In the genomic region with DNA sequence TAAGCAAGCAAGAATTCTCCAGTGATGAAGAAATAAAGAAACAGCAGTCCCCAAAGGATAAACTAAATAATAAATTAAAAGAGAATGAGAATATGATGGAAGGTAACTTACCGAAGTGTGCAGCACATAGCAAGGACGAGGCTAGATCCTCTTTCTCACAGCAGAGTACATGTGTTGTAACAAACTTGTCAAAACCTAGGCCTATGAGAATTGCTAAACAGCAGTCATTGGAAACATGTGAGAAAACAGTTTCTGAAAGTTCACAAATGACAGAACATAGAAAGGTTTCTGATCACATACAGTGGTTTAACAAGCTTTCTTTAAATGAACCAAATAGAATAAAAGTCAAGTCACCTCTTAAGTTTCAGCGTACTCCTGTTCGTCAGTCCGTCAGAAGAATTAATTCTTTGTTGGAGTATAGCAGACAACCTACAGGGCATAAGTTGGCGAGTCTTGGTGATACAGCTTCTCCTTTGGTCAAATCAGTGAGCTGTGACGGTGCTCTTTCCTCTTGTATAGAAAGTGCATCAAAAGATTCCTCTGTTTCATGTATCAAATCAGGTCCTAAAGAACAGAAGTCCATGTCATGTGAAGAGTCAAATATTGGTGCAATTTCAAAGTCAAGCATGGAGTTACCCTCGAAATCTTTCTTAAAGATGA, we compare ENCODE assay signal across 23 cellular contexts. TPM values are rescaled to one million over a fixed set of nuclear protein-coding genes. Genes with fewer than 3 reads are reported as not detected.
A peak's percentile ranks its signal among the peaks of the same experiment; 100 is the strongest.
DNase-seq lines count a peak whose midpoint lies in the region; ATAC-seq, FAIRE-seq and TF ChIP-seq lines count a peak whose summit lies in the region.
"Had no signal": no experiment of that assay in that cellular context is flagged by ENCODE, and none has a peak within 500 bp of the region (broad histone marks: within the 10 kb centered on the region; RNA-seq: fewer than 3 reads in every experiment).

No MANE protein-coding gene starts in this region.

- no peak overlapping the region for H3K4me3 Mint-ChIP-seq in activated naive CD4-positive, alpha-beta T cell treated with anti-CD3 and anti-CD28 coated beads, Interleukin-2, amount 10 ng/mL, durations not matched to agents 7 days and 5 days
- H3K4me3 Mint-ChIP-seq: activated CD8-positive, alpha-beta T cell treated with anti-CD3 and anti-CD28 coated beads for 36 hours; CD4-positive, alpha-beta memory T cell had no signal

- H3K9me3 Mint-ChIP-seq in activated naive CD4-positive, alpha-beta T cell treated with anti-CD3 and anti-CD28 coated beads, Interleukin-2, amount 10 ng/mL, durations not matched to agents 7 days and 5 days, result no peaks in the 10 kb centered on the region
- H3K9me3 Mint-ChIP-seq: activated CD8-positive, alpha-beta T cell treated with anti-CD3 and anti-CD28 coated beads for 36 hours; CD4-positive, alpha-beta memory T cell; IgD-negative memory B cell had no signal

- CTCF ChIA-PET in K562 (lab: Yijun Ruan, JAX; ENCODE audit: low intra/inter-chr PET ratio), result no interaction called here
- CTCF ChIA-PET in activated naive CD4-positive, alpha-beta T cell treated with anti-CD3 and anti-CD28 coated beads, Interleukin-2, amount 10 ng/mL, durations not matched to agents 7 days and 5 days (lab: Charles Lee), result interaction anchor here (1.2 kb wide), 1 partner anchor 14 kb away, joined by 3 read pairs; no protein-coding TSS in a partner anchor

- H3K4me1 ChIP-seq in K562 (replicated peaks in 1 of 2; ENCODE audit: control insufficient read depth in 2 of 2, insufficient read depth in 2 of 2, low read length in 2 of 2), result peaks cover 5 to 9% of the 10 kb centered on the region in 2 experiments; a peak in 4 of 5 replicates
- H3K4me1 ChIP-seq in effector memory CD4-positive, alpha-beta T cell (ENCODE audit: control insufficient read depth, insufficient read depth, low read length, poor library complexity, severe bottlenecking), result no peaks in the 10 kb centered on the region
- H3K4me1 ChIP-seq: foreskin keratinocyte, psoas muscle had no signal

- 89% methylated on average over 8 of the region's 8 CpGs for WGBS in K562 (ENCODE audit: insufficient coverage, low coverage, missing lambda C conversion rate)

- H4K20me1 ChIP-seq in K562 (replicated peaks; ENCODE audit: control insufficient read depth, insufficient read depth, low read length), result peaks cover 12% of the 10 kb centered on the region

- no peak for TF ChIP-seq EP300 in K562 (IDR thresholded peaks at IDR 0.05; ENCODE audit: low read length)

- no peaks in the 10 kb centered on the region for H3K4me1 Mint-ChIP-seq in activated naive CD4-positive, alpha-beta T cell treated with anti-CD3 and anti-CD28 coated beads, Interleukin-2, amount 10 ng/mL, durations not matched to agents 7 days and 5 days
- H3K4me1 Mint-ChIP-seq: CD4-positive, alpha-beta memory T cell had no signal

- H3K4me2 ChIP-seq in K562 (ENCODE audit: insufficient read depth, low read length), result no peak overlapping the region
- H3K4me2 ChIP-seq: SK-N-SH had no signal

- no peaks in the 10 kb centered on the region for H3K27me3 Mint-ChIP-seq in activated naive CD4-positive, alpha-beta T cell treated with anti-CD3 and anti-CD28 coated beads, Interleukin-2, amount 10 ng/mL, durations not matched to agents 7 days and 5 days
- H3K27me3 Mint-ChIP-seq: CD4-positive, alpha-beta memory T cell had no signal

- POLR2A ChIA-PET in K562 (lab: Yijun Ruan, JAX), result no interaction called here

- peaks cover 75% of the 10 kb centered on the region for H3K36me3 ChIP-seq in K562 (ENCODE audit: control insufficient read depth, insufficient read depth, low read length)
- no peaks in the 10 kb centered on the region for H3K36me3 ChIP-seq in effector memory CD4-positive, alpha-beta T cell (ENCODE audit: control insufficient read depth, insufficient read depth, low read length)

- DNase-seq in D721Med (ENCODE audit: insufficient read length, low spot score) (no peak), K562 (ENCODE audit: extremely low read depth in 1 of 4, low spot score in 3 of 4) (no peak), cortex of kidney (lab: John Stamatoyannopoulos, UW) (no peak)
- no peak for DNase-seq in effector memory CD4-positive, alpha-beta T cell
- no peak for DNase-seq in activated naive CD4-positive, alpha-beta T cell treated with anti-CD3 and anti-CD28 coated beads, Interleukin-2, amount 10 ng/mL, durations not matched to agents 7 days and 5 days
- DNase-seq: activated CD4-positive, CD25-positive, alpha-beta regulatory T cell; activated CD8-positive, alpha-beta T cell treated with anti-CD3 and anti-CD28 coated beads for 36 hours; CD4-positive, alpha-beta memory T cell; dermis blood vessel endothelial cell; foreskin keratinocyte; HCEC 1CT; NCI-H187 treated with DMSO at 0.1 percent for 48 hours; NCI-H446; psoas muscle; SK-N-SH; stimulated activated CD4-positive, alpha-beta T cell treated with anti-CD3 and anti-CD28 coated beads, Interleukin-2, amount 100 ng/mL, for 24 hours; stimulated activated naive CD4-positive, alpha-beta T cell treated with Interleukin-2 at 50 U/mL for 16 hours had no signal

- peaks cover 3% of the 10 kb centered on the region; the same call in 2 of the 3 replicates for H3K79me2 ChIP-seq in K562 (ENCODE audit: control insufficient read depth, insufficient read depth, low read length)

- no peaks in the 10 kb centered on the region for H3K9me3 ChIP-seq in K562 (replicated peaks; ENCODE audit: control insufficient read depth, insufficient read depth, low read depth, low read length)
- H3K9me3 ChIP-seq in effector memory CD4-positive, alpha-beta T cell (ENCODE audit: control insufficient read depth, low read length), result no peaks in the 10 kb centered on the region
- H3K9me3 ChIP-seq: neutrophil, psoas muscle, SK-N-SH had no signal

- H3K27ac Mint-ChIP-seq in activated naive CD4-positive, alpha-beta T cell treated with anti-CD3 and anti-CD28 coated beads, Interleukin-2, amount 10 ng/mL, durations not matched to agents 7 days and 5 days, result no peak overlapping the region
- H3K27ac Mint-ChIP-seq: activated CD8-positive, alpha-beta T cell treated with anti-CD3 and anti-CD28 coated beads for 36 hours had no signal

- FAIRE-seq in D721Med (lab: Jason Lieb, UNC), result peak; percentile 41
- no peak for FAIRE-seq in K562 (lab: Jason Lieb, UNC)

- no peaks in the 10 kb centered on the region for H3K27me3 ChIP-seq in K562 (ENCODE audit: control insufficient read depth in 2 of 2, insufficient read depth in 2 of 2, low read length in 2 of 2)
- no peaks in the 10 kb centered on the region for H3K27me3 ChIP-seq in effector memory CD4-positive, alpha-beta T cell (replicated peaks; ENCODE audit: control insufficient read depth, insufficient read depth, low read length, poor library complexity, severe bottlenecking)
- H3K27me3 ChIP-seq: foreskin keratinocyte had no signal

- TSS peak; percentile 19 for BruUV-seq in K562 (replicated peaks; lab: Mats Ljungman, UMichigan)

- in situ Hi-C loops in K562 (cut with MboI), result no loop called here

- H3K27ac ChIP-seq in K562 (ENCODE audit: extremely low read depth, low read depth, low read length), result no peak overlapping the region
- H3K27ac ChIP-seq in effector memory CD4-positive, alpha-beta T cell (ENCODE audit: insufficient read depth, low read length, poor library complexity, severe bottlenecking), result no peak overlapping the region
- H3K27ac ChIP-seq: foreskin keratinocyte, HL-60, neutrophil, psoas muscle had no signal

- peaks cover 53% of the 10 kb centered on the region for H3K36me3 Mint-ChIP-seq in activated naive CD4-positive, alpha-beta T cell treated with anti-CD3 and anti-CD28 coated beads, Interleukin-2, amount 10 ng/mL, durations not matched to agents 7 days and 5 days

- no peak for TF ChIP-seq RAD21 in K562 (CRISPR knock-in tag; conservative IDR thresholded peaks at IDR 0.05 in 1 of 2, IDR thresholded peaks at IDR 0.05 in 1 of 2)

- ATAC-seq in GM18867 (IDR thresholded peaks at IDR 0.05; ENCODE audit: unreplicated experiment) (peak; percentile 75), HG02852 (IDR thresholded peaks at IDR 0.05; ENCODE audit: unreplicated experiment) (peak; percentile 67), K562 (no peak), GM19397 (IDR thresholded peaks at IDR 0.05; ENCODE audit: unreplicated experiment) (no peak)
- ATAC-seq: activated CD8-positive, alpha-beta T cell treated with anti-CD3 and anti-CD28 coated beads for 36 hours; foreskin keratinocyte; psoas muscle had no signal

- no peak overlapping the region for H3K4me3 ChIP-seq in K562
- no peak overlapping the region for H3K4me3 ChIP-seq in effector memory CD4-positive, alpha-beta T cell (ENCODE audit: insufficient read depth, low read depth, low read length, poor library complexity, severe bottlenecking)
- H3K4me3 ChIP-seq: psoas muscle had no signal

- TF ChIP-seq CTCF in D721Med (IDR thresholded peaks at IDR 0.05; ENCODE audit: insufficient read depth, missing control alignments) (no peak), K562 (IDR thresholded peaks at IDR 0.05 in 2 of 3, conservative IDR thresholded peaks at IDR 0.05 in 1 of 3; ENCODE audit: insufficient read depth in 2 of 3, low read depth in 1 of 3, low read length in 3 of 3) (no peak)

- no peak overlapping the region for H2AFZ ChIP-seq in K562 (ENCODE audit: low read depth, low read length)

- intact Hi-C loops in K562 (cut with micrococcal nuclease), result no loop called here

- no peaks in the 10 kb centered on the region for H3K9me1 ChIP-seq in K562 (ENCODE audit: control insufficient read depth, insufficient read depth, low read length)

- TF ChIP-seq POLR2A in K562 (conservative IDR thresholded peaks at IDR 0.05), result no peak

- no peak overlapping the region for H3K9ac ChIP-seq in K562 (ENCODE audit: insufficient read depth in 1 of 2, low read depth in 2 of 2, low read length in 2 of 2)
- H3K9ac ChIP-seq: SK-N-SH had no signal

RNA-seq across cellular contexts. Expression of gene SCG5, which starts 4.5 kb away (rescaled TPM):
- total RNA-seq in K562 (2011; cell fraction: chromatin; rRNA removed; ENCODE audit: low replicate concordance), result 0.69 TPM in 1 of 2 replicates, not detected in the other
- not detected in 2 replicates for total RNA-seq in K562 (2011; cell fraction: nucleolus; rRNA removed)
- total RNA-seq in K562 (2011; cell fraction: nucleoplasm; rRNA removed), result not detected in 2 replicates
- not detected in 2 replicates for total RNA-seq in K562 (2014; rRNA removed)
- total RNA-seq in K562 (2014; rRNA removed; fragmentation: Illumina TruSeq; extraction: Trizol), result 0.33 TPM in 1 of 2 replicates, not detected in the other
- total RNA-seq in K562 (2015; rRNA removed; fragmentation: Illumina TruSeq; extraction: Trizol), result 0.19 and 0.76 TPM in 2 replicates
- 0.31 and 0.33 TPM in 2 replicates for total RNA-seq in K562 (2021)
- polyA plus RNA-seq in K562 (2011; rRNA removed), result 0.09 and 0.25 TPM in 2 replicates
- not detected in 2 replicates for polyA plus RNA-seq in K562 (2011; cell fraction: cytosol; rRNA removed)
- polyA plus RNA-seq in K562 (2011; cell fraction: nucleus; rRNA removed), result 0.22 and 0.24 TPM in 2 replicates
- 0.14 and 0.25 TPM in 2 replicates for polyA plus RNA-seq in K562 (2012)
- not detected in 2 replicates for polyA plus RNA-seq in K562 (2014; fragmentation: Illumina TruSeq; extraction: Trizol)
- polyA plus RNA-seq in K562 (2014; fragmentation: Nextera tagmentation; extraction: Ambion mirVana), result under 1 TPM; 0.06 to 0.10 TPM
- 0.28 TPM in 1 of 2 replicates, not detected in the other for polyA plus RNA-seq in K562 (2014; rRNA removed)
- polyA minus RNA-seq in K562 (2011; rRNA and poly(A)+ RNA removed), result not detected in 2 replicates
- polyA minus RNA-seq in K562 (2011; cell fraction: cytosol; rRNA and poly(A)+ RNA removed), result not detected in 2 replicates
- 0.78 TPM in 1 of 2 replicates, not detected in the other for polyA minus RNA-seq in K562 (2011; cell fraction: nucleus; rRNA and poly(A)+ RNA removed)
- polyA plus RNA-seq: IgD-negative memory B cell had no signal

RNA-seq across cellular contexts. Expression of gene ARHGAP11A, which starts 21.7 kb away (rescaled TPM):
- total RNA-seq in K562 (2011; cell fraction: chromatin; rRNA removed; ENCODE audit: low replicate concordance), result 13.8 and 84.9 TPM in 2 replicates
- total RNA-seq in K562 (2011; cell fraction: nucleolus; rRNA removed), result 10.0 and 17.0 TPM in 2 replicates
- 27.4 and 31.5 TPM in 2 replicates for total RNA-seq in K562 (2011; cell fraction: nucleoplasm; rRNA removed)
- total RNA-seq in K562 (2014; rRNA removed), result 39.0 and 40.5 TPM in 2 replicates
- total RNA-seq in K562 (2014; rRNA removed; fragmentation: Illumina TruSeq; extraction: Trizol), result 68.9 and 89.7 TPM in 2 replicates
- total RNA-seq in K562 (2015; rRNA removed; fragmentation: Illumina TruSeq; extraction: Trizol), result 61.1 and 61.5 TPM in 2 replicates
- 68.4 and 92.5 TPM in 2 replicates for total RNA-seq in K562 (2021)
- 36.9 and 49.8 TPM in 2 replicates for polyA plus RNA-seq in K562 (2011; rRNA removed)
- polyA plus RNA-seq in K562 (2011; cell fraction: cytosol; rRNA removed), result 7.7 and 14.0 TPM in 2 replicates
- 17.3 and 17.5 TPM in 2 replicates for polyA plus RNA-seq in K562 (2011; cell fraction: nucleus; rRNA removed)
- polyA plus RNA-seq in K562 (2012), result 31.7 and 61.7 TPM in 2 replicates
- 76.8 and 81.3 TPM in 2 replicates for polyA plus RNA-seq in K562 (2014; fragmentation: Illumina TruSeq; extraction: Trizol)
- polyA plus RNA-seq in K562 (2014; fragmentation: Nextera tagmentation; extraction: Ambion mirVana), result 10 to 100 TPM; 17.5 to 21.0 TPM
- 50.2 and 66.6 TPM in 2 replicates for polyA plus RNA-seq in K562 (2014; rRNA removed)
- polyA minus RNA-seq in K562 (2011; rRNA and poly(A)+ RNA removed), result 42.8 and 58.4 TPM in 2 replicates
- polyA minus RNA-seq in K562 (2011; cell fraction: cytosol; rRNA and poly(A)+ RNA removed), result 20.0 and 23.5 TPM in 2 replicates
- polyA minus RNA-seq in K562 (2011; cell fraction: nucleus; rRNA and poly(A)+ RNA removed), result 16.2 and 27.1 TPM in 2 replicates

RNA-seq across cellular contexts. Expression of gene GOLGA8N, which starts 43.8 kb away (rescaled TPM):
- total RNA-seq in K562 (2011; cell fraction: chromatin; rRNA removed; ENCODE audit: low replicate concordance), result 1.8 and 2.2 TPM in 2 replicates
- total RNA-seq in K562 (2011; cell fraction: nucleolus; rRNA removed), result 3.3 and 3.8 TPM in 2 replicates
- 0.92 and 1.1 TPM in 2 replicates for total RNA-seq in K562 (2011; cell fraction: nucleoplasm; rRNA removed)
- total RNA-seq in K562 (2014; rRNA removed), result 0.08 and 4.5 TPM in 2 replicates
- 0.35 and 0.36 TPM in 2 replicates for total RNA-seq in K562 (2014; rRNA removed; fragmentation: Illumina TruSeq; extraction: Trizol)
- total RNA-seq in K562 (2015; rRNA removed; fragmentation: Illumina TruSeq; extraction: Trizol), result 0.23 and 0.25 TPM in 2 replicates
- 0.24 and 0.60 TPM in 2 replicates for total RNA-seq in K562 (2021)
- polyA plus RNA-seq in K562 (2011; rRNA removed), result 0.17 and 0.37 TPM in 2 replicates
- polyA plus RNA-seq in K562 (2011; cell fraction: cytosol; rRNA removed), result 0.01 and 0.10 TPM in 2 replicates
- polyA plus RNA-seq in K562 (2011; cell fraction: nucleus; rRNA removed), result 0.57 and 2.5 TPM in 2 replicates
- 1.1 and 1.6 TPM in 2 replicates for polyA plus RNA-seq in K562 (2012)
- polyA plus RNA-seq in K562 (2014; fragmentation: Illumina TruSeq; extraction: Trizol), result 0.24 and 0.26 TPM in 2 replicates
- polyA plus RNA-seq in K562 (2014; fragmentation: Nextera tagmentation; extraction: Ambion mirVana), result under 1 TPM; 0.01 to 0.04 TPM
- polyA plus RNA-seq in K562 (2014; rRNA removed), result 0.12 and 0.17 TPM in 2 replicates
- 0.07 and 0.36 TPM in 2 replicates for polyA minus RNA-seq in K562 (2011; rRNA and poly(A)+ RNA removed)
- not detected in 2 replicates for polyA minus RNA-seq in K562 (2011; cell fraction: cytosol; rRNA and poly(A)+ RNA removed)
- 0.13 and 0.89 TPM in 2 replicates for polyA minus RNA-seq in K562 (2011; cell fraction: nucleus; rRNA and poly(A)+ RNA removed)

Comparison
In these comparisons a context has a peak if more than half of its experiments do, and no peak if none do; other contexts are left out.
1. ATAC-seq: peak in GM18867 (single experiment) and HG02852 (single experiment); none in K562 (single experiment) and GM19397 (single experiment).